10 cellular contexts compared by ENCODE assay signal in the genomic region with DNA sequence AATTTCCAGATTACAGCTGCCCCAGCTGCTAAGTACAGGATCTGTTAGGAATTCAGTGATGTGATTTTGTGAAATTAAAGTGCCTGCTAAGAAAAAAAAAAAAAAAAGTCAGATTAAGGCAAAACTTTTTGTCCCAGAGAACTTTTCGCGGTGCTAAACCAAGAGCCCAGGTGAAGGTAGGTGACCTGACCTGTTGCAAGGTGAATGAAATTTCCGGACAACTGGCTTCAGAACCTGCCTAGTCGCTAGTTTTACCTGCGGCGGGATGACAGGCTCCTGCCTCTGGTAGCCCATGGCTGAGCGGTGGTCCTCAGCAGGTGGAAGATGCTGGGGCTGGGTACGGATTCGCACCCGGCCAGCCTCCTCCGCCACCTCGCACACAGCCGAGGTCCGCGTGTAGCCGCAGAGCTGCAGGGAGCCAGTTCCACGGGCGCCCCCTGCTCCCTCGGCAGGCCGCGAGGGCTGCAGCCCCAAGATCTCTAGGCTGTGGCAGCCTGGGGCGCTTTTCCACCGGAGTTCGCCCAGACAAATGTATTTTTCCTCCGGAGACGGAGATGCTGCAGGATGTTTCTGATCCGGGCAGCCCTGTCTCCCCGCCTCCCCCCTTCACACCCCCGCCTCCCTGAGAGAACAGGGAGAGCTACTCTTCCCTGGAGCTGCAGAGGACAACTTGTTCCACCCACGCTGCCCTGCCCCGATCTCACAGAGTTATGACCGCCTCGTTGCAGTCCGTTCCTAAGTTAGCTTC. TPM values are rescaled to one million over a fixed set of nuclear protein-coding genes. Genes with fewer than 3 reads are reported as not detected.
DNase-seq lines count a peak whose midpoint lies in the region; ATAC-seq and TF ChIP-seq lines count a peak whose summit lies in the region.
"Had no signal": no experiment of that assay in that cellular context is flagged by ENCODE, and none has a peak within 500 bp of the region (broad histone marks: within the 10 kb centered on the region; RNA-seq: fewer than 3 reads in every experiment).

A gene with protein sequence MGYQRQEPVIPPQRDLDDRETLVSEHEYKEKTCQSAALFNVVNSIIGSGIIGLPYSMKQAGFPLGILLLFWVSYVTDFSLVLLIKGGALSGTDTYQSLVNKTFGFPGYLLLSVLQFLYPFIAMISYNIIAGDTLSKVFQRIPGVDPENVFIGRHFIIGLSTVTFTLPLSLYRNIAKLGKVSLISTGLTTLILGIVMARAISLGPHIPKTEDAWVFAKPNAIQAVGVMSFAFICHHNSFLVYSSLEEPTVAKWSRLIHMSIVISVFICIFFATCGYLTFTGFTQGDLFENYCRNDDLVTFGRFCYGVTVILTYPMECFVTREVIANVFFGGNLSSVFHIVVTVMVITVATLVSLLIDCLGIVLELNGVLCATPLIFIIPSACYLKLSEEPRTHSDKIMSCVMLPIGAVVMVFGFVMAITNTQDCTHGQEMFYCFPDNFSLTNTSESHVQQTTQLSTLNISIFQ (minus strand): TSS at position 572 of the 748 bp plus-strand sequence. CDS start 278 bp downstream, at position 294.

- H3K36me3 Mint-ChIP-seq in nephron progenitor cell (ENCODE audit: low read depth), result no peaks in the 10 kb centered on the region
- H3K36me3 Mint-ChIP-seq: CD8-positive, alpha-beta T cell had no signal

- H3K4me3 Mint-ChIP-seq in nephron progenitor cell, result no peak within 1 kb of the TSS
- H3K4me3 Mint-ChIP-seq: CD8-positive, alpha-beta T cell had no signal

- CTCF ChIA-PET in AG04449 (lab: Yijun Ruan, JAX), result no interaction called here

- peak; percentile 31 for TF ChIP-seq CTCF in AG04449 (IDR thresholded peaks at IDR 0.05; ENCODE audit: insufficient read depth, low read length, missing control alignments)
- TF ChIP-seq CTCF in fibroblast of the aortic adventitia (IDR thresholded peaks at IDR 0.05; ENCODE audit: insufficient read depth, low read length), result peak; percentile 25
- TF ChIP-seq CTCF in nephron progenitor cell (IDR thresholded peaks at IDR 0.05), result no peak

- no peak within 1 kb of the TSS for H3K27ac Mint-ChIP-seq in nephron progenitor cell
- H3K27ac Mint-ChIP-seq: CD8-positive, alpha-beta T cell had no signal

- H3K4me3 ChIP-seq in AG04449 (ENCODE audit: low read depth, low read length), result peak within 1 kb of the TSS; percentile 48
- H3K4me3 ChIP-seq in fibroblast of the aortic adventitia (ENCODE audit: low read depth, low read length), result peak within 1 kb of the TSS; percentile 57

- no peaks in the 10 kb centered on the region for H3K4me1 Mint-ChIP-seq in nephron progenitor cell

- POLR2A ChIA-PET in AG04449 (lab: Yijun Ruan, JAX), result no interaction called here

- H3K9me3 Mint-ChIP-seq in nephron progenitor cell, result no peaks in the 10 kb centered on the region
- H3K9me3 Mint-ChIP-seq: CD8-positive, alpha-beta T cell had no signal

- no peak for DNase-seq in AG04449 (ENCODE audit: low read depth, low spot score)
- peak; percentile 9 for DNase-seq in fibroblast of the aortic adventitia (ENCODE audit: low read depth)
- peak; percentile 3 for DNase-seq in nephron progenitor cell
- DNase-seq in SHP77 (lab: John Stamatoyannopoulos, UW), result no peak
- DNase-seq in NCI-H226, result no peak
- DNase-seq: CD8-positive, alpha-beta T cell; stimulated activated naive CD4-positive, alpha-beta T cell had no signal

- peak; percentile 79 for ATAC-seq in SK-N-SH treated with all-trans-retinoic acid at 6 μM for 48 hours
- ATAC-seq in HG03139 (IDR thresholded peaks at IDR 0.05; ENCODE audit: unreplicated experiment), result no peak
- no peak for ATAC-seq in HG02642 (IDR thresholded peaks at IDR 0.05; ENCODE audit: poor library complexity, unreplicated experiment)
- ATAC-seq: CD8-positive, alpha-beta T cell had no signal

- no peaks in the 10 kb centered on the region for H3K27me3 Mint-ChIP-seq in nephron progenitor cell (ENCODE audit: low read depth, poor library complexity)

TF ChIP-seq in SK-N-SH treated with all-trans-retinoic acid at 6 μM for 48 hours, 23 proteins besides CTCF, POLR2A, EP300 and RAD21:
- TF ChIP-seq TCF4 (CRISPR knock-in tag; IDR thresholded peaks at IDR 0.05; ENCODE audit: borderline replicate concordance) (no peak), ZFP30 (CRISPR knock-in tag; IDR thresholded peaks at IDR 0.05) (no peak), ZFP3 (CRISPR knock-in tag; IDR thresholded peaks at IDR 0.05) (no peak), OSR1 (CRISPR knock-in tag; IDR thresholded peaks at IDR 0.05) (no peak)
- TF ChIP-seq, protein P1, sequence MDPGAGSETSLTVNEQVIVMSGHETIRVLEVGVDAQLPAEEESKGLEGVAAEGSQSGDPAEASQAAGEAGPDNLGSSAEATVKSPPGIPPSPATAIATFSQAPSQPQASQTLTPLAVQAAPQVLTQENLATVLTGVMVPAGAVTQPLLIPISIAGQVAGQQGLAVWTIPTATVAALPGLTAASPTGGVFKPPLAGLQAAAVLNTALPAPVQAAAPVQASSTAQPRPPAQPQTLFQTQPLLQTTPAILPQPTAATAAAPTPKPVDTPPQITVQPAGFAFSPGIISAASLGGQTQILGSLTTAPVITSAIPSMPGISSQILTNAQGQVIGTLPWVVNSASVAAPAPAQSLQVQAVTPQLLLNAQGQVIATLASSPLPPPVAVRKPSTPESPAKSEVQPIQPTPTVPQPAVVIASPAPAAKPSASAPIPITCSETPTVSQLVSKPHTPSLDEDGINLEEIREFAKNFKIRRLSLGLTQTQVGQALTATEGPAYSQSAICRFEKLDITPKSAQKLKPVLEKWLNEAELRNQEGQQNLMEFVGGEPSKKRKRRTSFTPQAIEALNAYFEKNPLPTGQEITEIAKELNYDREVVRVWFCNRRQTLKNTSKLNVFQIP (CRISPR knock-in tag; IDR thresholded peaks at IDR 0.05; ENCODE audit: borderline replicate concordance, low read depth), result no peak
- TF ChIP-seq, protein P2, sequence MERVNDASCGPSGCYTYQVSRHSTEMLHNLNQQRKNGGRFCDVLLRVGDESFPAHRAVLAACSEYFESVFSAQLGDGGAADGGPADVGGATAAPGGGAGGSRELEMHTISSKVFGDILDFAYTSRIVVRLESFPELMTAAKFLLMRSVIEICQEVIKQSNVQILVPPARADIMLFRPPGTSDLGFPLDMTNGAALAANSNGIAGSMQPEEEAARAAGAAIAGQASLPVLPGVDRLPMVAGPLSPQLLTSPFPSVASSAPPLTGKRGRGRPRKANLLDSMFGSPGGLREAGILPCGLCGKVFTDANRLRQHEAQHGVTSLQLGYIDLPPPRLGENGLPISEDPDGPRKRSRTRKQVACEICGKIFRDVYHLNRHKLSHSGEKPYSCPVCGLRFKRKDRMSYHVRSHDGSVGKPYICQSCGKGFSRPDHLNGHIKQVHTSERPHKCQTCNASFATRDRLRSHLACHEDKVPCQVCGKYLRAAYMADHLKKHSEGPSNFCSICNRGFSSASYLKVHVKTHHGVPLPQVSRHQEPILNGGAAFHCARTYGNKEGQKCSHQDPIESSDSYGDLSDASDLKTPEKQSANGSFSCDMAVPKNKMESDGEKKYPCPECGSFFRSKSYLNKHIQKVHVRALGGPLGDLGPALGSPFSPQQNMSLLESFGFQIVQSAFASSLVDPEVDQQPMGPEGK (CRISPR knock-in tag; IDR thresholded peaks at IDR 0.05; ENCODE audit: borderline replicate concordance), result no peak

RNA-seq across cellular contexts. Expression of the gene that starts here (rescaled TPM):
- 0.45 TPM in 1 of 2 replicates, not detected in the other for total RNA-seq in fibroblast of the aortic adventitia (ENCODE audit: low replicate concordance)
- total RNA-seq: CD8-positive, alpha-beta T cell had no signal

Comparison
In these comparisons a context has a peak if more than half of its experiments do, and no peak if none do; other contexts are left out.
1. Peak in DNase-seq and H3K4me3 ChIP-seq in fibroblast of the aortic adventitia; RNA of the gene not detected or under 1 TPM.